ENCODE assay signal across 8 cellular contexts in genomic region chr16:71564377-71564967, GRCh38. TPM values are rescaled to one million over a fixed set of nuclear protein-coding genes. Genes with fewer than 3 reads are reported as not detected.
DNase-seq lines count a peak whose midpoint lies in the region; ATAC-seq and TF ChIP-seq lines count a peak whose summit lies in the region.

No MANE protein-coding gene starts in this region.

- H3K36me3 ChIP-seq in spleen = no peaks in the 10 kb centered on the region

- H3K36me3 Mint-ChIP-seq in activated CD4-positive, alpha-beta T cell treated with anti-CD3 and anti-CD28 coated beads, Interleukin-2, amount 10 ng/mL, durations not matched to agents 24 days and 14 days (ENCODE audit: low read depth) = no peaks in the 10 kb centered on the region
- peaks cover 16% of the 10 kb centered on the region for H3K36me3 Mint-ChIP-seq in WTC11

- TF ChIP-seq CTCF in WTC11 (IDR thresholded peaks at IDR 0.05) = no peak
- TF ChIP-seq CTCF in spleen (IDR thresholded peaks at IDR 0.05 in 8 of 11, conservative IDR thresholded peaks at IDR 0.05 in 3 of 11) = no peak

- peaks cover 15% of the 10 kb centered on the region for H3K4me1 Mint-ChIP-seq in activated CD4-positive, alpha-beta T cell treated with anti-CD3 and anti-CD28 coated beads, Interleukin-2, amount 10 ng/mL, durations not matched to agents 24 days and 14 days
- peaks cover 14% of the 10 kb centered on the region for H3K4me1 Mint-ChIP-seq in WTC11

- peak; percentile 90 for ATAC-seq in HG03060 (IDR thresholded peaks at IDR 0.05; ENCODE audit: low read depth, unreplicated experiment)
- ATAC-seq in WTC11 = peak; percentile 3

- WGBS in spleen, 5 donors = 12 to 22% (median 14%) methylated on average over 19 of the region's 19 CpGs

- H3K4me3 ChIP-seq in iPS-11a (ENCODE audit: low read depth, low read length) (peak overlapping the region; percentile 74), spleen (peak overlapping the region; percentile 38 to 70 (median 52))

- CTCF ChIA-PET in WTC11 (lab: Charles Lee) = interaction anchor here (0.6 to 4.5 kb wide), 21 partner anchors 9 to 586 kb away, joined by 3 to 112 read pairs (median 6); partner anchors contain the start of genes CHST4 and TAT

- peaks cover 11 to 32% (median 25%) of the 10 kb centered on the region in 6 donors for H3K4me1 ChIP-seq in spleen

- peak overlapping the region; percentile 91 for H3K27ac Mint-ChIP-seq in activated CD4-positive, alpha-beta T cell treated with anti-CD3 and anti-CD28 coated beads, Interleukin-2, amount 10 ng/mL, durations not matched to agents 24 days and 14 days
- H3K27ac Mint-ChIP-seq in WTC11 = peak overlapping the region; percentile 75

- DNase-seq in activated CD4-positive, alpha-beta T cell treated with anti-CD3 and anti-CD28 coated beads, Interleukin-2, amount 10 ng/mL, durations not matched to agents 24 days and 14 days = no peak
- DNase-seq in activated CD4-positive, alpha-beta T cell treated with anti-CD3 and anti-CD28 coated beads, Interleukin-2, amount 50 U/mL, for 48 hours = no peak
- DNase-seq in WTC11 (ENCODE audit: low spot score) (no peak), spleen (no peak), erythroblast (lab: John Stamatoyannopoulos, UW) (no peak), NCI-H82 treated with DMSO at 0.1 percent for 48 hours (lab: John Stamatoyannopoulos, UW; ENCODE audit: unreplicated experiment) (no peak)

- H3K9me3 ChIP-seq in spleen = peaks cover 7 to 29% (median 20%) of the 10 kb centered on the region in 8 donors

- H3K9me3 Mint-ChIP-seq in activated CD4-positive, alpha-beta T cell treated with anti-CD3 and anti-CD28 coated beads, Interleukin-2, amount 10 ng/mL, durations not matched to agents 24 days and 14 days = peaks cover 6% of the 10 kb centered on the region
- peaks cover 29% of the 10 kb centered on the region for H3K9me3 Mint-ChIP-seq in WTC11

- H3K27me3 ChIP-seq in spleen (replicated peaks in 1 of 7) = no peaks in the 10 kb centered on the region

- peak overlapping the region; percentile 80 to 94 (median 90) for H3K27ac ChIP-seq in spleen

- peaks cover 7% of the 10 kb centered on the region for H3K27me3 Mint-ChIP-seq in activated CD4-positive, alpha-beta T cell treated with anti-CD3 and anti-CD28 coated beads, Interleukin-2, amount 10 ng/mL, durations not matched to agents 24 days and 14 days
- H3K27me3 Mint-ChIP-seq in WTC11 (ENCODE audit: low read depth) = peaks cover 15% of the 10 kb centered on the region

- POLR2A ChIA-PET in WTC11 (lab: Charles Lee) = interaction anchor here (0.5 to 1.2 kb wide), 7 partner anchors 9 to 1280 kb away, joined by 3 to 8 read pairs (median 4); partner anchors contain the start of gene AP1G1

- TF ChIP-seq POLR2A in spleen (IDR thresholded peaks at IDR 0.05) = no peak
- TF ChIP-seq POLR2A in erythroblast (IDR thresholded peaks at IDR 0.05; ENCODE audit: low read length) = no peak

- intact Hi-C loops in activated CD4-positive, alpha-beta T cell treated with anti-CD3 and anti-CD28 coated beads, Interleukin-2, amount 10 ng/mL, durations not matched to agents 24 days and 14 days (cut with micrococcal nuclease) = loop anchor here (10.0 kb wide), 2 partner anchors 160 to 320 kb away; partner anchors contain the start of genes PHLPP2 and ZNF821
- intact Hi-C loops in spleen (cut with DNase I; ENCODE audit: low total_unique reads) = no loop called here

- peak overlapping the region; percentile 87 for H3K4me3 Mint-ChIP-seq in activated CD4-positive, alpha-beta T cell treated with anti-CD3 and anti-CD28 coated beads, Interleukin-2, amount 10 ng/mL, durations not matched to agents 24 days and 14 days
- peak overlapping the region; percentile 85 for H3K4me3 Mint-ChIP-seq in WTC11

TF ChIP-seq in WTC11, 78 proteins besides CTCF, POLR2A, EP300 and RAD21:
- TF ChIP-seq NFATC4 (CRISPR knock-in tag; IDR thresholded peaks at IDR 0.05) (no peak), ESRRA (CRISPR knock-in tag; IDR thresholded peaks at IDR 0.05; ENCODE audit: borderline replicate concordance) (no peak), ATF1 (CRISPR knock-in tag; IDR thresholded peaks at IDR 0.05) (no peak), SMAD3 (CRISPR knock-in tag; IDR thresholded peaks at IDR 0.05; ENCODE audit: borderline replicate concordance) (0 out of 2 replicates have a peak, but pooled peaks have one; percentile 27), IRF1 (CRISPR knock-in tag; IDR thresholded peaks at IDR 0.05) (no peak)
- TF ChIP-seq, protein P1, sequence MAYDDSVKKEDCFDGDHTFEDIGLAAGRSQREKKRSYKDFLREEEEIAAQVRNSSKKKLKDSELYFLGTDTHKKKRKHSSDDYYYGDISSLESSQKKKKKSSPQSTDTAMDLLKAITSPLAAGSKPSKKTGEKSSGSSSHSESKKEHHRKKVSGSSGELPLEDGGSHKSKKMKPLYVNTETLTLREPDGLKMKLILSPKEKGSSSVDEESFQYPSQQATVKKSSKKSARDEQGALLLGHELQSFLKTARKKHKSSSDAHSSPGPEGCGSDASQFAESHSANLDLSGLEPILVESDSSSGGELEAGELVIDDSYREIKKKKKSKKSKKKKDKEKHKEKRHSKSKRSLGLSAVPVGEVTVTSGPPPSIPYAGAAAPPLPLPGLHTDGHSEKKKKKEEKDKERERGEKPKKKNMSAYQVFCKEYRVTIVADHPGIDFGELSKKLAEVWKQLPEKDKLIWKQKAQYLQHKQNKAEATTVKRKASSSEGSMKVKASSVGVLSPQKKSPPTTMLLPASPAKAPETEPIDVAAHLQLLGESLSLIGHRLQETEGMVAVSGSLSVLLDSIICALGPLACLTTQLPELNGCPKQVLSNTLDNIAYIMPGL (CRISPR knock-in tag; IDR thresholded peaks at IDR 0.05) = no peak

RNA-seq across cellular contexts. Expression of gene TAT, which starts 12.4 kb away (rescaled TPM):
- total RNA-seq in activated CD4-positive, alpha-beta T cell treated with anti-CD3 and anti-CD28 coated beads, Interleukin-2, amount 10 ng/mL, durations not matched to agents 24 days and 14 days = not detected in 2 replicates
- total RNA-seq in WTC11 (2021) (0.66 to 0.89 TPM (median 0.68 TPM) in 3 replicates), spleen (under 1 TPM in 2 of 7 donors, not detected in 5; 0.16 to 0.30 TPM)
- polyA plus RNA-seq in spleen = under 1 TPM in 1 of 3 donors, not detected in 2; 0.08 TPM

RNA-seq across cellular contexts. Expression of gene CHST4, which starts 38.2 kb away (rescaled TPM):
- not detected in 2 replicates for total RNA-seq in activated CD4-positive, alpha-beta T cell treated with anti-CD3 and anti-CD28 coated beads, Interleukin-2, amount 10 ng/mL, durations not matched to agents 24 days and 14 days
- 9.9 to 12.8 TPM (median 12.0 TPM) in 3 replicates for total RNA-seq in WTC11 (2021)
- not detected for total RNA-seq in spleen
- under 1 TPM; 0.04 to 0.14 (median 0.10) TPM for polyA plus RNA-seq in spleen
